Comparison of ENCODE assay signal across 23 cellular contexts in the genomic region with DNA sequence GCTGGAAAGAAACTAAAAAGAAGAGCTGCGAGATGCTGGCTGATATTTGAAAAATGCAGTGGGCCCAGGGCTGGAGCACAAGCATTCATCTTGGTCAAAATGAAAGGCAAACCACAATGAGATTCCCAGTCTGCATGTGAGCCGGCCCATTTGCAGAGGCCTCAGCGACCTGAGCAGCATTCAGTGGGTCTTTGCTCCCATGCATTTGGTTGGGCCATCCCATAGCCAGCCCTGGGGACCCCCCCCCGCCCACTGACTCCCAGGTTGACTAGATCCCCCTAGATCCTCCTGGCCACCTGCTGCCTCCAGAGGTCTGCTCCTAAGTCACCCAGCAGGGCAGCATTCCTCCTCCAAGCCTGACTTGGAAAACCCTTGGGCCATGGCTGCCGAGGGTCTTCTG. TPM values are rescaled to one million over a fixed set of nuclear protein-coding genes. Genes with fewer than 3 reads are reported as not detected.
"Had no signal": no experiment of that assay in that cellular context is flagged by ENCODE, and none has a peak within 500 bp of the region (broad histone marks: within the 10 kb centered on the region; RNA-seq: fewer than 3 reads in every experiment).

No MANE protein-coding gene starts in this region.

- H3K4me1 Mint-ChIP-seq: IgD-negative memory B cell had no signal

- H3K9ac ChIP-seq: KMS-11 had no signal

- ATAC-seq: HepG2, K562 had no signal

- H3K36me3 ChIP-seq: SJSA1 had no signal

- H3K9me3 ChIP-seq: SJSA1 had no signal

- H3K4me2 ChIP-seq: KMS-11 had no signal

- H3K4me1 ChIP-seq: SJSA1 had no signal

- H3K4me3 Mint-ChIP-seq: IgD-negative memory B cell had no signal

- H3K36me3 Mint-ChIP-seq: IgD-negative memory B cell had no signal

- H3K27ac Mint-ChIP-seq: IgD-negative memory B cell had no signal

- H3K4me3 ChIP-seq: K562, SJSA1, SK-N-MC had no signal

- H3K27ac ChIP-seq: KMS-11, SJSA1, SK-N-MC had no signal

- DNase-seq: Kasumi-1, MM.1S, NCI-H1092 treated with DMSO at 0.1 percent for 48 hours, NCI-H1436, NCI-H187, NCI-H2029, NCI-H2081 treated with DMSO at 0.1 percent for 48 hours, NCI-H2171 treated with DMSO at 0.1 percent for 48 hours, NCI-H345, NCI-H446 treated with DMSO at 0.1 percent for 48 hours, NCI-H69, NCI-H774, RPMI8226, SIG-M5 had no signal

RNA-seq across cellular contexts. Expression of gene PRMT8, which starts 59.8 kb away (rescaled TPM):
- total RNA-seq: HepG2, HT1080, K562, M059J, Right ventricle myocardium superior, SJSA1 had no signal
- polyA plus RNA-seq: HepG2, IgD-negative memory B cell, K562 had no signal
